9 cellular contexts compared by ENCODE assay signal in genomic region chr10:30639946-30640786, GRCh38. TPM values are rescaled to one million over a fixed set of nuclear protein-coding genes. Genes with fewer than 3 reads are reported as not detected.
DNase-seq lines count a peak whose midpoint lies in the region; ATAC-seq, FAIRE-seq and TF ChIP-seq lines count a peak whose summit lies in the region.
"Had no signal": no experiment of that assay in that cellular context is flagged by ENCODE, and none has a peak within 500 bp of the region (broad histone marks: within the 10 kb centered on the region; RNA-seq: fewer than 3 reads in every experiment).

No MANE protein-coding gene starts in this region.

- no peak for TF ChIP-seq RAD21 in HepG2 (CRISPR knock-in tag; IDR thresholded peaks at IDR 0.05)

- POLR2A ChIA-PET in BJ (lab: Charles Lee) (no interaction called here), HepG2 (lab: Yijun Ruan, JAX) (interaction anchor here (1.1 kb wide), 1 partner anchor 35 kb away, joined by 4 read pairs; no protein-coding TSS in a partner anchor)

- no peaks in the 10 kb centered on the region for H3K9me3 ChIP-seq in HepG2 (ENCODE audit: low read length)
- H3K9me3 ChIP-seq: SJCRH30 had no signal

- FAIRE-seq in HepG2 (lab: Jason Lieb, UNC), result no peak

- no peak for TF ChIP-seq POLR2A in HepG2 (IDR thresholded peaks at IDR 0.05; ENCODE audit: insufficient read depth in 1 of 2, low read depth in 2 of 2, low read length in 2 of 2)

- H2AFZ ChIP-seq in HepG2 (ENCODE audit: low read length), result no peak overlapping the region

- in situ Hi-C loops in HepG2 (cut with HindIII; ENCODE audit: extremely low pct_ligation_motif_present, low pct_unique_long_range_greater_than_20kb), result no loop called here

- intact Hi-C loops in HepG2 (cut with micrococcal nuclease; ENCODE audit: unreplicated experiment), result loop anchor here (1.0 kb wide), 1 partner anchor 34 kb away; no protein-coding TSS in a partner anchor

- H3K4me1 ChIP-seq in HepG2 (ENCODE audit: insufficient read depth, low read length), result peaks cover 45% of the 10 kb centered on the region

- H3K27me3 ChIP-seq in BJ (ENCODE audit: control insufficient read depth, insufficient read depth, low read length), result no peaks in the 10 kb centered on the region
- H3K27me3 ChIP-seq in HepG2 (ENCODE audit: control insufficient read depth in 1 of 2, insufficient read depth in 2 of 2, low read length in 2 of 2), result peaks cover 0 to 4% of the 10 kb centered on the region in 2 experiments; a peak in 1 of 5 replicates

- DNase-seq in BJ (ENCODE audit: low read depth), result peak; percentile 23
- peak; percentile 11 to 76 for DNase-seq in NOMO-1 (lab: John Stamatoyannopoulos, UW; ENCODE audit: unreplicated experiment in 2 of 2)
- peak; percentile 5 for DNase-seq in cerebellum (ENCODE audit: low spot score)
- peak; percentile 53 for DNase-seq in HepG2 (ENCODE audit: low spot score)

- no peaks in the 10 kb centered on the region for H4K20me1 ChIP-seq in HepG2 (ENCODE audit: insufficient read depth, low read length)

- H3K36me3 ChIP-seq in BJ (ENCODE audit: control insufficient read depth, insufficient read depth, low read length) (no peaks in the 10 kb centered on the region), HepG2 (replicated peaks in 1 of 2; ENCODE audit: control insufficient read depth in 1 of 2, insufficient read depth in 2 of 2, low read length in 2 of 2) (no peaks in the 10 kb centered on the region)
- H3K36me3 ChIP-seq: SJCRH30 had no signal

- H3K4me2 ChIP-seq in HepG2 (ENCODE audit: low read depth, low read length), result no peak overlapping the region

- TF ChIP-seq CTCF in BJ (IDR thresholded peaks at IDR 0.05; ENCODE audit: insufficient read depth, low read depth, low read length) (peak; percentile 89), GM12874 (IDR thresholded peaks at IDR 0.05; ENCODE audit: insufficient read depth, low read depth, low read length) (peak; percentile 79), HepG2 (CRISPR knock-in tag; IDR thresholded peaks at IDR 0.05) (peak; percentile 66)

- ATAC-seq in HepG2, result no peak
- ATAC-seq in GM21515 (IDR thresholded peaks at IDR 0.05; ENCODE audit: unreplicated experiment), result no peak
- ATAC-seq in HG03135 (IDR thresholded peaks at IDR 0.05; ENCODE audit: unreplicated experiment), result no peak
- ATAC-seq in HG03175 (IDR thresholded peaks at IDR 0.05; ENCODE audit: unreplicated experiment), result no peak

- H3K9ac ChIP-seq in HepG2 (ENCODE audit: insufficient read depth, low read depth, low read length), result no peak overlapping the region

- TF ChIP-seq EP300 in HepG2 (IDR thresholded peaks at IDR 0.05; ENCODE audit: low read depth in 2 of 2, low read length in 2 of 2) (no peak), HepG2 (CRISPR knock-in tag; IDR thresholded peaks at IDR 0.05; ENCODE audit: borderline replicate concordance) (no peak)

- H3K79me2 ChIP-seq in HepG2 (ENCODE audit: insufficient read depth, low read length), result no peaks in the 10 kb centered on the region

- CTCF ChIA-PET in BJ (lab: Yijun Ruan, JAX) (interaction anchor here (0.5 to 3.4 kb wide), 24 partner anchors 8 to 1789 kb away, joined by 3 to 14 read pairs (median 4); partner anchors contain the start of gene LYZL2), HepG2 (lab: Yijun Ruan, JAX; ENCODE audit: low intra/inter-chr PET ratio, low total read pairs) (no interaction called here)

- WGBS in HepG2 (ENCODE audit: low lambda C conversion rate), result 39% methylated on average over 5 of the region's 6 CpGs

- no TSS peak for BruUV-seq in HepG2 (replicated peaks; lab: Mats Ljungman, UMichigan)

- no peak overlapping the region for H3K4me3 ChIP-seq in BJ (ENCODE audit: low read depth, low read length)
- no peak overlapping the region for H3K4me3 ChIP-seq in HepG2 (replicated peaks in 1 of 3; ENCODE audit: insufficient read depth in 1 of 3, low read depth in 2 of 3, low read length in 3 of 3)
- H3K4me3 ChIP-seq: SJCRH30 had no signal

- no peak overlapping the region for H3K27ac ChIP-seq in HepG2 (ENCODE audit: extremely low read length, insufficient read depth, low read length)
- H3K27ac ChIP-seq: SJCRH30 had no signal

TF ChIP-seq in HepG2, 621 proteins besides CTCF, POLR2A, EP300 and RAD21 (continues in another document):
- no peak for TF ChIP-seq ZNF772 (CRISPR knock-in tag; IDR thresholded peaks at IDR 0.05)
- TF ChIP-seq SKI (IDR thresholded peaks at IDR 0.05; ENCODE audit: partially characterized antibody), result no peak
- peak; percentile 68; the same call in 1 of the 2 replicates for TF ChIP-seq SMC3 (IDR thresholded peaks at IDR 0.05; ENCODE audit: low read length)
- TF ChIP-seq CAMTA2 (CRISPR knock-in tag; IDR thresholded peaks at IDR 0.05; ENCODE audit: borderline replicate concordance), result no peak
- no peak for TF ChIP-seq GFI1 (CRISPR knock-in tag; IDR thresholded peaks at IDR 0.05; ENCODE audit: borderline replicate concordance)
- TF ChIP-seq STAG1 (CRISPR knock-in tag; IDR thresholded peaks at IDR 0.05), result peak; percentile 35; the same call in 1 of the 2 replicates
- TF ChIP-seq PCBP2 (optimal IDR thresholded peaks at IDR 0.05; ENCODE audit: low read depth, low read length, poor library complexity, severe bottlenecking), result no peak
- TF ChIP-seq, protein P1, sequence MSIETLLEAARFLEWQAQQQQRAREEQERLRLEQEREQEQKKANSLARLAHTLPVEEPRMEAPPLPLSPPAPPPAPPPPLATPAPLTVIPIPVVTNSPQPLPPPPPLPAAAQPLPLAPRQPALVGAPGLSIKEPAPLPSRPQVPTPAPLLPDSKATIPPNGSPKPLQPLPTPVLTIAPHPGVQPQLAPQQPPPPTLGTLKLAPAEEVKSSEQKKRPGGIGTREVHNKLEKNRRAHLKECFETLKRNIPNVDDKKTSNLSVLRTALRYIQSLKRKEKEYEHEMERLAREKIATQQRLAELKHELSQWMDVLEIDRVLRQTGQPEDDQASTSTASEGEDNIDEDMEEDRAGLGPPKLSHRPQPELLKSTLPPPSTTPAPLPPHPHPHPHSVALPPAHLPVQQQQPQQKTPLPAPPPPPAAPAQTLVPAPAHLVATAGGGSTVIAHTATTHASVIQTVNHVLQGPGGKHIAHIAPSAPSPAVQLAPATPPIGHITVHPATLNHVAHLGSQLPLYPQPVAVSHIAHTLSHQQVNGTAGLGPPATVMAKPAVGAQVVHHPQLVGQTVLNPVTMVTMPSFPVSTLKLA (IDR thresholded peaks at IDR 0.05), result no peak
- TF ChIP-seq ZSCAN30 (CRISPR knock-in tag; IDR thresholded peaks at IDR 0.05), result no peak
- TF ChIP-seq, protein P2, sequence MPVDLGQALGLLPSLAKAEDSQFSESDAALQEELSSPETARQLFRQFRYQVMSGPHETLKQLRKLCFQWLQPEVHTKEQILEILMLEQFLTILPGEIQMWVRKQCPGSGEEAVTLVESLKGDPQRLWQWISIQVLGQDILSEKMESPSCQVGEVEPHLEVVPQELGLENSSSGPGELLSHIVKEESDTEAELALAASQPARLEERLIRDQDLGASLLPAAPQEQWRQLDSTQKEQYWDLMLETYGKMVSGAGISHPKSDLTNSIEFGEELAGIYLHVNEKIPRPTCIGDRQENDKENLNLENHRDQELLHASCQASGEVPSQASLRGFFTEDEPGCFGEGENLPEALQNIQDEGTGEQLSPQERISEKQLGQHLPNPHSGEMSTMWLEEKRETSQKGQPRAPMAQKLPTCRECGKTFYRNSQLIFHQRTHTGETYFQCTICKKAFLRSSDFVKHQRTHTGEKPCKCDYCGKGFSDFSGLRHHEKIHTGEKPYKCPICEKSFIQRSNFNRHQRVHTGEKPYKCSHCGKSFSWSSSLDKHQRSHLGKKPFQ (CRISPR knock-in tag; IDR thresholded peaks at IDR 0.05; ENCODE audit: insufficient replicate concordance), result no peak

RNA-seq across cellular contexts. Expression of gene LYZL2, which starts 10.6 kb away (rescaled TPM):
- polyA plus RNA-seq in BJ (2011; rRNA removed), result not detected in 2 replicates
- not detected in 2 replicates for polyA minus RNA-seq in BJ (2011; rRNA and poly(A)+ RNA removed)
- total RNA-seq in cerebellum, result not detected
- 0.20 TPM in 1 of 2 replicates, not detected in the other for total RNA-seq in HepG2 (2016; rRNA removed; fragmentation: Illumina TruSeq; extraction: Trizol)
- total RNA-seq in HepG2 (2016; cell fraction: cytosol; rRNA removed; fragmentation: Illumina TruSeq; extraction: Trizol; ENCODE audit: low read depth), result not detected in 2 replicates
- total RNA-seq in HepG2 (2016; cell fraction: insoluble cytoplasmic fraction; rRNA removed; fragmentation: Illumina TruSeq; extraction: Trizol), result not detected in 2 replicates
- total RNA-seq in HepG2 (2016; cell fraction: membrane; rRNA removed; fragmentation: Illumina TruSeq; extraction: Trizol), result not detected in 2 replicates
- not detected in 2 replicates for total RNA-seq in HepG2 (2016; cell fraction: nucleus; rRNA removed; fragmentation: Illumina TruSeq; extraction: Trizol)
- 0.31 and 0.63 TPM in 2 replicates for polyA plus RNA-seq in HepG2 (2011; rRNA removed)
- 0.31 and 0.59 TPM in 2 replicates for polyA plus RNA-seq in HepG2 (2011; cell fraction: cytosol; rRNA removed)
- polyA plus RNA-seq in HepG2 (2011; cell fraction: nucleus; rRNA removed), result 0.24 and 0.85 TPM in 2 replicates
- 0.31 TPM in 1 of 2 replicates, not detected in the other for polyA plus RNA-seq in HepG2 (2012)
- polyA plus RNA-seq in HepG2 (2016; cell fraction: cytosol; fragmentation: Illumina TruSeq; extraction: Trizol; ENCODE audit: low read depth), result 0.14 TPM in 1 of 2 replicates, not detected in the other
- polyA plus RNA-seq in HepG2 (2016; cell fraction: insoluble cytoplasmic fraction; fragmentation: Illumina TruSeq; extraction: Trizol; ENCODE audit: low read depth), result not detected in 2 replicates
- polyA plus RNA-seq in HepG2 (2016; cell fraction: membrane; fragmentation: Illumina TruSeq; extraction: Trizol; ENCODE audit: low read depth), result not detected in 2 replicates
- polyA plus RNA-seq in HepG2 (2016; cell fraction: nucleus; fragmentation: Illumina TruSeq; extraction: Trizol; ENCODE audit: insufficient read depth, low read depth), result 0.85 TPM in 1 of 2 replicates, not detected in the other
- not detected in 2 replicates for polyA minus RNA-seq in HepG2 (2011; rRNA and poly(A)+ RNA removed; ENCODE audit: low replicate concordance)
- polyA minus RNA-seq in HepG2 (2011; cell fraction: cytosol; rRNA and poly(A)+ RNA removed), result not detected in 2 replicates
- 1.2 TPM in 1 of 2 replicates, not detected in the other for polyA minus RNA-seq in HepG2 (2011; cell fraction: nucleus; rRNA and poly(A)+ RNA removed)
- total RNA-seq: SJCRH30 had no signal
